Comparison of ENCODE assay signal across 22 cellular contexts in the genomic region with DNA sequence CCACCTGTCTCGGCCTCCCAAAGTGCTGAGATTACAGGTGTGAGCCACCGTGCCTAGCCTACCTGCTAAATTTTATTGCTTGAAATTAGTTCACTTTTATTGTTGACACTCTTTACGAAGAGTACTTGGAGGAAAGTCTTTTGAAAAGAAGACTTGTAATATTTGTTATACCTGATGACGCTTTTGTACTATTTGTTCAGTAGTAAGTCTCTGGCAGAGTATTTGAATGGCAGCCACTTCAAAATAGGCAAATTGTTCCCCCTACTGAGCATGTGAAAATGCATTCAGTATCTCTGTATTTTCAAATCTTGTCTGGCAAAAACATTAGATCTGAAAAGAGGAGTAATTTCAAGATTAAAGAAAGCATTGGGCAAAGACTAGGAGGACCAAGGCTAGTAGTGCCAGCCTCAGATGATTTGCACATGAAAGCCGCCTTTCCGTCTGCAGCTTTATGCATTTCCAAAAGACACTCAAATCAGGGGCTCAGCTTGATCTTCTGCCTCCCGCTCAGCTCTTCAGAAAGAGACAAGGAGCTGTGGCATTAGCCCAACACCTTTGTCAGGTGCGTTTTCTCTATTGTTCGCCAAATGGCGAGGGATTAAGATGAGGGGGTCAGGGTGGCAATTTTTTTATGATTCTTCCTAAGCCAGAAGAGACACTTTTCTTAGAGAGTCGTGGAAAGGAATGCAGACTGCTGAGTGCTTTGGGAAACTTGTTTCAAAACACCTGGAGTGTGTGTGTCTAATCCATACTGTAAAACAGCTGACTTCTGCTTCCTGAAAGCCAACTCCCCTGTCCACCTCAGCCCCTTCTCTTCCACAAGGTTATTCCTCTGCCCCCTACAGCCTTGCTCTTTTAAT. TPM values are rescaled to one million over a fixed set of nuclear protein-coding genes. Genes with fewer than 3 reads are reported as not detected.
"Had no signal": no experiment of that assay in that cellular context is flagged by ENCODE, and none has a peak within 500 bp of the region (broad histone marks: within the 10 kb centered on the region; RNA-seq: fewer than 3 reads in every experiment).

No MANE protein-coding gene starts in this region.

- H3K4me3 ChIP-seq: cardiac muscle cell, dorsolateral prefrontal cortex, gastroesophageal sphincter, heart right ventricle, tibial artery, vagina had no signal

- H3K4me3 Mint-ChIP-seq: activated B cell treated with CpG ODN at 0.5 μM for 24 hours; activated CD8-positive, alpha-beta T cell treated with anti-CD3 and anti-CD28 coated beads, Interleukin-2, amount 10 ng/mL, durations not matched to agents 7 days and 5 days; activated T-cell treated with anti-CD3 and anti-CD28 coated beads, Interleukin-2, amount 50 U/mL, for 72 hours; natural killer cell treated with Interleukin-12 subunit alpha and Interleukin-12 subunit beta and Interleukin-15 and Interleukin-18, amount 100 ng/mL, for 72 hours had no signal

- H3K27me3 ChIP-seq: cardiac muscle cell, vagina had no signal

- H3K4me1 Mint-ChIP-seq: activated B cell treated with CpG ODN at 0.5 μM for 24 hours had no signal

- H3K27ac Mint-ChIP-seq: activated B cell treated with CpG ODN at 0.5 μM for 24 hours; activated CD8-positive, alpha-beta T cell treated with anti-CD3 and anti-CD28 coated beads, Interleukin-2, amount 10 ng/mL, durations not matched to agents 7 days and 5 days; activated naive CD4-positive, alpha-beta T cell treated with anti-CD3 and anti-CD28 coated beads, Interleukin-2, amount 50 U/mL, for 72 hours; activated T-cell treated with anti-CD3 and anti-CD28 coated beads, Interleukin-2, amount 50 U/mL, for 72 hours; natural killer cell treated with Interleukin-12 subunit alpha and Interleukin-12 subunit beta and Interleukin-15 and Interleukin-18, amount 100 ng/mL, for 72 hours had no signal

- H3K9me3 Mint-ChIP-seq: activated B cell treated with CpG ODN at 0.5 μM for 24 hours had no signal

- H3K9me3 ChIP-seq: gastroesophageal sphincter, heart right ventricle, tibial artery, vagina had no signal

- H3K4me1 ChIP-seq: gastroesophageal sphincter, heart right ventricle, tibial artery, vagina had no signal

- H3K36me3 Mint-ChIP-seq: activated naive CD4-positive, alpha-beta T cell treated with anti-CD3 and anti-CD28 coated beads, Interleukin-2, amount 50 U/mL, for 72 hours; natural killer cell treated with Interleukin-12 subunit alpha and Interleukin-12 subunit beta and Interleukin-15 and Interleukin-18, amount 100 ng/mL, for 72 hours had no signal

- H3K27ac ChIP-seq: cardiac muscle cell, dorsolateral prefrontal cortex, gastroesophageal sphincter, heart right ventricle, tibial artery, vagina had no signal

- DNase-seq: activated B cell treated with CpG ODN at 0.5 μM for 24 hours; activated CD4-positive, alpha-beta T cell treated with anti-CD3 and anti-CD28 coated beads for 48 hours; activated CD8-positive, alpha-beta memory T cell treated with anti-CD3 and anti-CD28 coated beads, Interleukin-2, amount 50 U/mL, for 4 hours; activated CD8-positive, alpha-beta T cell treated with anti-CD3 and anti-CD28 coated beads, Interleukin-2, amount 10 ng/mL, durations not matched to agents 7 days and 5 days; activated gamma-delta T cell; activated T-cell treated with anti-CD3 and anti-CD28 coated beads, Interleukin-2, amount 50 U/mL, for 72 hours; dorsolateral prefrontal cortex; heart right ventricle; kidney; posterior cingulate gyrus; stimulated activated CD4-positive, alpha-beta T cell treated with anti-CD3 and anti-CD28 coated beads, Interleukin-4, amount 100 ng/mL, for 24 hours; stimulated activated naive CD4-positive, alpha-beta T cell; tibial artery had no signal

- H3K36me3 ChIP-seq: cardiac muscle cell, gastroesophageal sphincter, heart right ventricle, tibial artery, vagina had no signal

RNA-seq across cellular contexts. Expression of a gene that starts 18.8 kb away (rescaled TPM):
- total RNA-seq: activated B cell treated with CpG ODN at 0.5 μM for 24 hours; activated CD8-positive, alpha-beta T cell treated with anti-CD3 and anti-CD28 coated beads, Interleukin-2, amount 10 ng/mL, durations not matched to agents 7 days and 5 days; activated naive CD4-positive, alpha-beta T cell treated with anti-CD3 and anti-CD28 coated beads, Interleukin-2, amount 50 U/mL, for 72 hours; activated T-cell treated with anti-CD3 and anti-CD28 coated beads, Interleukin-2, amount 50 U/mL, for 72 hours; cardiac muscle cell; gastroesophageal sphincter; kidney; liver; mesenteric fat pad; natural killer cell treated with Interleukin-12 subunit alpha and Interleukin-12 subunit beta and Interleukin-15 and Interleukin-18, amount 100 ng/mL, for 72 hours; subcutaneous adipose tissue; vagina had no signal
- polyA plus RNA-seq: cardiac muscle cell, esophagus, heart right ventricle, liver had no signal
